ENCODE assay signal across 1 cellular context in genomic region chr2:24093270-24093669, GRCh38. TPM values are rescaled to one million over a fixed set of nuclear protein-coding genes. Genes with fewer than 3 reads are reported as not detected.
"Had no signal": no experiment of that assay in that cellular context is flagged by ENCODE, and none has a peak within 500 bp of the region (broad histone marks: within the 10 kb centered on the region; RNA-seq: fewer than 3 reads in every experiment).

No MANE protein-coding gene starts in this region.

RNA-seq across cellular contexts. Expression of gene PFN4, which starts 29.9 kb away (rescaled TPM):
- total RNA-seq: vagina had no signal
